Comparison of ENCODE assay signal across 15 cellular contexts in genomic region chr17:6576038-6576437, GRCh38. TPM values are rescaled to one million over a fixed set of nuclear protein-coding genes. Genes with fewer than 3 reads are reported as not detected.
DNase-seq lines count a peak whose midpoint lies in the region; ATAC-seq, FAIRE-seq and TF ChIP-seq lines count a peak whose summit lies in the region.
"Had no signal": no experiment of that assay in that cellular context is flagged by ENCODE, and none has a peak within 500 bp of the region (broad histone marks: within the 10 kb centered on the region; RNA-seq: fewer than 3 reads in every experiment).

No MANE protein-coding gene starts in this region.

- no peaks in the 10 kb centered on the region for H3K27me3 ChIP-seq in BLaER1
- H3K27me3 ChIP-seq in osteoblast (ENCODE audit: insufficient read depth, low read length), result no peaks in the 10 kb centered on the region

- H3K9me3 Mint-ChIP-seq in activated T-helper 2 cell treated with anti-CD3 and anti-CD28 coated beads, Interferon-gamma antibody, Interleukin-2, Interleukin-4, amounts not matched to agents 10 μg/mL and 5 μg/mL and 100 μg/mL, durations not matched to agents 14 hours and 24 hours and 36 hours, result no peaks in the 10 kb centered on the region
- H3K9me3 Mint-ChIP-seq: central memory CD8-positive, alpha-beta T cell had no signal

- H3K9ac ChIP-seq in BLaER1, result peak overlapping the region; percentile 39; the same call in 1 of the 2 replicates

- intact Hi-C loops in activated T-helper 2 cell treated with anti-CD3 and anti-CD28 coated beads, Interferon-gamma antibody, Interleukin-2, Interleukin-4, amounts not matched to agents 10 μg/mL and 5 μg/mL and 100 μg/mL, durations not matched to agents 14 hours and 24 hours and 36 hours (cut with micrococcal nuclease), result loop anchor here (5.0 kb wide), 2 partner anchors 66 to 86 kb away; partner anchors contain the start of genes KIAA0753 and TXNDC17

- TF ChIP-seq POLR2A in GM12892 (IDR thresholded peaks at IDR 0.05; ENCODE audit: low read depth, low read length), result no peak

- H3K4me2 ChIP-seq in BLaER1 (peak overlapping the region; percentile 81), osteoblast (ENCODE audit: insufficient read depth, low read length) (no peak overlapping the region)

- peak overlapping the region; percentile 18 for H3K27ac Mint-ChIP-seq in activated T-helper 2 cell treated with anti-CD3 and anti-CD28 coated beads, Interferon-gamma antibody, Interleukin-2, Interleukin-4, amounts not matched to agents 10 μg/mL and 5 μg/mL and 100 μg/mL, durations not matched to agents 14 hours and 24 hours and 36 hours

- ATAC-seq in HG02798 (IDR thresholded peaks at IDR 0.05; ENCODE audit: poor library complexity, unreplicated experiment) (no peak), HG03378 (IDR thresholded peaks at IDR 0.05; ENCODE audit: unreplicated experiment) (no peak)

- H3K27ac ChIP-seq in BLaER1 (peak overlapping the region; percentile 73), osteoblast (ENCODE audit: low read depth, low read length) (peak overlapping the region; percentile 74)

- H3K4me1 ChIP-seq in BLaER1 (peaks cover 43% of the 10 kb centered on the region), osteoblast (ENCODE audit: insufficient read depth, low read length) (peaks cover 20% of the 10 kb centered on the region)

- H4K20me1 ChIP-seq in BLaER1, result no peaks in the 10 kb centered on the region
- H4K20me1 ChIP-seq in osteoblast (ENCODE audit: insufficient read depth, low read length), result peaks cover 3% of the 10 kb centered on the region

- H3K9me3 ChIP-seq in BLaER1 (no peaks in the 10 kb centered on the region), osteoblast (ENCODE audit: low read depth, low read length) (no peaks in the 10 kb centered on the region)

- H3K36me3 ChIP-seq in BLaER1 (peaks cover 38% of the 10 kb centered on the region), osteoblast (ENCODE audit: insufficient read depth, low read length) (peaks cover 24% of the 10 kb centered on the region)

- peak; percentile 33 for FAIRE-seq in GM12892 (lab: Jason Lieb, UNC)

- H3K79me2 ChIP-seq in osteoblast (ENCODE audit: insufficient read depth, low read length), result no peaks in the 10 kb centered on the region

- DNase-seq in GM12892 (ENCODE audit: insufficient read length) (no peak), osteoblast (ENCODE audit: insufficient read length, low spot score, missing footprints) (no peak), AML-193 (lab: John Stamatoyannopoulos, UW) (no peak)
- no peak for DNase-seq in activated T-helper 2 cell treated with anti-CD3 and anti-CD28 coated beads, Interferon-gamma antibody, Interleukin-2, Interleukin-4, amounts not matched to agents 10 μg/mL and 5 μg/mL and 100 μg/mL, durations not matched to agents 14 hours and 24 hours and 36 hours (ENCODE audit: low spot score)
- DNase-seq: EL, foreskin fibroblast, NCI-H1694 treated with DMSO at 0.1 percent for 48 hours, NCI-H82, right cardiac atrium, Right ventricle myocardium superior, SW 1271 had no signal

- H3K4me3 Mint-ChIP-seq in activated T-helper 2 cell treated with anti-CD3 and anti-CD28 coated beads, Interferon-gamma antibody, Interleukin-2, Interleukin-4, amounts not matched to agents 10 μg/mL and 5 μg/mL and 100 μg/mL, durations not matched to agents 14 hours and 24 hours and 36 hours (ENCODE audit: low read depth), result no peak overlapping the region
- H3K4me3 Mint-ChIP-seq: central memory CD8-positive, alpha-beta T cell had no signal

- no peaks in the 10 kb centered on the region for H3K27me3 Mint-ChIP-seq in activated T-helper 2 cell treated with anti-CD3 and anti-CD28 coated beads, Interferon-gamma antibody, Interleukin-2, Interleukin-4, amounts not matched to agents 10 μg/mL and 5 μg/mL and 100 μg/mL, durations not matched to agents 14 hours and 24 hours and 36 hours (ENCODE audit: low read depth)
- H3K27me3 Mint-ChIP-seq: central memory CD8-positive, alpha-beta T cell had no signal

- H3K4me1 Mint-ChIP-seq in activated T-helper 2 cell treated with anti-CD3 and anti-CD28 coated beads, Interferon-gamma antibody, Interleukin-2, Interleukin-4, amounts not matched to agents 10 μg/mL and 5 μg/mL and 100 μg/mL, durations not matched to agents 14 hours and 24 hours and 36 hours (ENCODE audit: low read depth), result peaks cover 20% of the 10 kb centered on the region

- H3K4me3 ChIP-seq in BLaER1 (no peak overlapping the region), osteoblast (ENCODE audit: insufficient read depth, low read length) (no peak overlapping the region)

- no peak overlapping the region for H2AFZ ChIP-seq in osteoblast (ENCODE audit: low read length)

- TF ChIP-seq CTCF in osteoblast (IDR thresholded peaks at IDR 0.05; ENCODE audit: extremely low read depth, low read depth, low read length), result no peak

- peaks cover 10% of the 10 kb centered on the region for H3K36me3 Mint-ChIP-seq in activated T-helper 2 cell treated with anti-CD3 and anti-CD28 coated beads, Interferon-gamma antibody, Interleukin-2, Interleukin-4, amounts not matched to agents 10 μg/mL and 5 μg/mL and 100 μg/mL, durations not matched to agents 14 hours and 24 hours and 36 hours (ENCODE audit: low read depth)

RNA-seq across cellular contexts. Expression of gene PITPNM3, which starts 19.7 kb away (rescaled TPM):
- polyA plus RNA-seq in GM12892 (2012; ENCODE audit: missing spikeins), result 0.68 TPM
- total RNA-seq in activated T-helper 2 cell treated with anti-CD3 and anti-CD28 coated beads, Interferon-gamma antibody, Interleukin-2, Interleukin-4, amounts not matched to agents 10 μg/mL and 5 μg/mL and 100 μg/mL, durations not matched to agents 14 hours and 24 hours and 36 hours, result 0.52 and 1.1 TPM in 2 replicates
- total RNA-seq in osteoblast, result 1.8 TPM in 2 replicates
